ENCODE assay signal across 1 cellular context in the genomic region with DNA sequence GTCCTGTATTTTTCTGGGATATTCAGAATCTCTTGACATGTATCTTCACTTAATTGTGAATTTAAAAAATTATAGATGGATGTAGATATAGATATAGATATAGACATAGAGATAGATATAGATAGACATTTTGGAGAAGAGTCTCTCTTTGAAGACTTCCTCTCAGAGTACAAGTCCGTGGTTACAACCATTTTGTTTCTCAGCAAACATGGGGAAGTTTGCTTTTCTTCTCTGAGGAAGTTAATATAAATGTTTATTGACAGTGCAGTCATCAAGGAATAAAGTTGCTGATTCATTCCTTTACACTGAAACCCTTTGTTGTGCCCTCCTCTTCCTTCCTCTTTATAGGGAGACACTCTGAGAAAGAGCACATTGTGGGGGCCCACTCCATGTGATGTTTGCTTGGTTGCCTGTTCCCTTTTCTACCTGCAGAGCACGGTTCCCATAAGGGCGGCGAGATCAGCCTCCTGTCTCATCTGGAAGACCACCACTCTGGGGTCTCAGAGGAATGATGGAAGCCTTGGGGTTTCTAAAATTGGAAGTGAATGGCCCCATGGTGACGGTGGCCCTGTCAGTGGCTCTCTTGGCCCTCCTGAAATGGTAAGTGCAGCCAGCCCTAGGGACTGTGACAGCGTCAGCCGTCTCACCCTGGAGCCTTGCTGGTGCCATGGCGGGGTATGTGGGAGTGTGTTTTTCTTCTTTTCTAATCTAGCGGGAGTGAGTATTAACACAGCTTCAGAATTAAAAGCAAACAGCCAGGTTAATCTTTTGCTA.
A peak's percentile ranks its signal among the peaks of the same experiment; 100 is the strongest.
TF ChIP-seq lines count a peak whose summit lies in the region.

A gene (plus strand): TSS at position 385 of the 774 bp plus-strand sequence. CDS start 127 bp downstream, at position 512.

TF ChIP-seq in K562, 482 proteins besides CTCF, POLR2A, EP300 and RAD21 (continued from another document and continues in another):
- TF ChIP-seq, protein P1, sequence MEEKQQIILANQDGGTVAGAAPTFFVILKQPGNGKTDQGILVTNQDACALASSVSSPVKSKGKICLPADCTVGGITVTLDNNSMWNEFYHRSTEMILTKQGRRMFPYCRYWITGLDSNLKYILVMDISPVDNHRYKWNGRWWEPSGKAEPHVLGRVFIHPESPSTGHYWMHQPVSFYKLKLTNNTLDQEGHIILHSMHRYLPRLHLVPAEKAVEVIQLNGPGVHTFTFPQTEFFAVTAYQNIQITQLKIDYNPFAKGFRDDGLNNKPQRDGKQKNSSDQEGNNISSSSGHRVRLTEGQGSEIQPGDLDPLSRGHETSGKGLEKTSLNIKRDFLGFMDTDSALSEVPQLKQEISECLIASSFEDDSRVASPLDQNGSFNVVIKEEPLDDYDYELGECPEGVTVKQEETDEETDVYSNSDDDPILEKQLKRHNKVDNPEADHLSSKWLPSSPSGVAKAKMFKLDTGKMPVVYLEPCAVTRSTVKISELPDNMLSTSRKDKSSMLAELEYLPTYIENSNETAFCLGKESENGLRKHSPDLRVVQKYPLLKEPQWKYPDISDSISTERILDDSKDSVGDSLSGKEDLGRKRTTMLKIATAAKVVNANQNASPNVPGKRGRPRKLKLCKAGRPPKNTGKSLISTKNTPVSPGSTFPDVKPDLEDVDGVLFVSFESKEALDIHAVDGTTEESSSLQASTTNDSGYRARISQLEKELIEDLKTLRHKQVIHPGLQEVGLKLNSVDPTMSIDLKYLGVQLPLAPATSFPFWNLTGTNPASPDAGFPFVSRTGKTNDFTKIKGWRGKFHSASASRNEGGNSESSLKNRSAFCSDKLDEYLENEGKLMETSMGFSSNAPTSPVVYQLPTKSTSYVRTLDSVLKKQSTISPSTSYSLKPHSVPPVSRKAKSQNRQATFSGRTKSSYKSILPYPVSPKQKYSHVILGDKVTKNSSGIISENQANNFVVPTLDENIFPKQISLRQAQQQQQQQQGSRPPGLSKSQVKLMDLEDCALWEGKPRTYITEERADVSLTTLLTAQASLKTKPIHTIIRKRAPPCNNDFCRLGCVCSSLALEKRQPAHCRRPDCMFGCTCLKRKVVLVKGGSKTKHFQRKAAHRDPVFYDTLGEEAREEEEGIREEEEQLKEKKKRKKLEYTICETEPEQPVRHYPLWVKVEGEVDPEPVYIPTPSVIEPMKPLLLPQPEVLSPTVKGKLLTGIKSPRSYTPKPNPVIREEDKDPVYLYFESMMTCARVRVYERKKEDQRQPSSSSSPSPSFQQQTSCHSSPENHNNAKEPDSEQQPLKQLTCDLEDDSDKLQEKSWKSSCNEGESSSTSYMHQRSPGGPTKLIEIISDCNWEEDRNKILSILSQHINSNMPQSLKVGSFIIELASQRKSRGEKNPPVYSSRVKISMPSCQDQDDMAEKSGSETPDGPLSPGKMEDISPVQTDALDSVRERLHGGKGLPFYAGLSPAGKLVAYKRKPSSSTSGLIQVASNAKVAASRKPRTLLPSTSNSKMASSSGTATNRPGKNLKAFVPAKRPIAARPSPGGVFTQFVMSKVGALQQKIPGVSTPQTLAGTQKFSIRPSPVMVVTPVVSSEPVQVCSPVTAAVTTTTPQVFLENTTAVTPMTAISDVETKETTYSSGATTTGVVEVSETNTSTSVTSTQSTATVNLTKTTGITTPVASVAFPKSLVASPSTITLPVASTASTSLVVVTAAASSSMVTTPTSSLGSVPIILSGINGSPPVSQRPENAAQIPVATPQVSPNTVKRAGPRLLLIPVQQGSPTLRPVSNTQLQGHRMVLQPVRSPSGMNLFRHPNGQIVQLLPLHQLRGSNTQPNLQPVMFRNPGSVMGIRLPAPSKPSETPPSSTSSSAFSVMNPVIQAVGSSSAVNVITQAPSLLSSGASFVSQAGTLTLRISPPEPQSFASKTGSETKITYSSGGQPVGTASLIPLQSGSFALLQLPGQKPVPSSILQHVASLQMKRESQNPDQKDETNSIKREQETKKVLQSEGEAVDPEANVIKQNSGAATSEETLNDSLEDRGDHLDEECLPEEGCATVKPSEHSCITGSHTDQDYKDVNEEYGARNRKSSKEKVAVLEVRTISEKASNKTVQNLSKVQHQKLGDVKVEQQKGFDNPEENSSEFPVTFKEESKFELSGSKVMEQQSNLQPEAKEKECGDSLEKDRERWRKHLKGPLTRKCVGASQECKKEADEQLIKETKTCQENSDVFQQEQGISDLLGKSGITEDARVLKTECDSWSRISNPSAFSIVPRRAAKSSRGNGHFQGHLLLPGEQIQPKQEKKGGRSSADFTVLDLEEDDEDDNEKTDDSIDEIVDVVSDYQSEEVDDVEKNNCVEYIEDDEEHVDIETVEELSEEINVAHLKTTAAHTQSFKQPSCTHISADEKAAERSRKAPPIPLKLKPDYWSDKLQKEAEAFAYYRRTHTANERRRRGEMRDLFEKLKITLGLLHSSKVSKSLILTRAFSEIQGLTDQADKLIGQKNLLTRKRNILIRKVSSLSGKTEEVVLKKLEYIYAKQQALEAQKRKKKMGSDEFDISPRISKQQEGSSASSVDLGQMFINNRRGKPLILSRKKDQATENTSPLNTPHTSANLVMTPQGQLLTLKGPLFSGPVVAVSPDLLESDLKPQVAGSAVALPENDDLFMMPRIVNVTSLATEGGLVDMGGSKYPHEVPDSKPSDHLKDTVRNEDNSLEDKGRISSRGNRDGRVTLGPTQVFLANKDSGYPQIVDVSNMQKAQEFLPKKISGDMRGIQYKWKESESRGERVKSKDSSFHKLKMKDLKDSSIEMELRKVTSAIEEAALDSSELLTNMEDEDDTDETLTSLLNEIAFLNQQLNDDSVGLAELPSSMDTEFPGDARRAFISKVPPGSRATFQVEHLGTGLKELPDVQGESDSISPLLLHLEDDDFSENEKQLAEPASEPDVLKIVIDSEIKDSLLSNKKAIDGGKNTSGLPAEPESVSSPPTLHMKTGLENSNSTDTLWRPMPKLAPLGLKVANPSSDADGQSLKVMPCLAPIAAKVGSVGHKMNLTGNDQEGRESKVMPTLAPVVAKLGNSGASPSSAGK (IDR thresholded peaks at IDR 0.05): peak; percentile 88
- no peak for TF ChIP-seq NR2C1 (IDR thresholded peaks at IDR 0.05)
- TF ChIP-seq NR2C1 (tag; IDR thresholded peaks at IDR 0.05): 0 out of 2 replicates have a peak, but pooled peaks have one; percentile 7
- no peak for TF ChIP-seq MYNN (IDR thresholded peaks at IDR 0.05)
- no peak for TF ChIP-seq MYNN (CRISPR knock-in tag; IDR thresholded peaks at IDR 0.05)
- no peak for TF ChIP-seq TBP (optimal IDR thresholded peaks at IDR 0.05; ENCODE audit: low read depth, low read length)
- TF ChIP-seq ZBTB7A (IDR thresholded peaks at IDR 0.05; ENCODE audit: borderline replicate concordance, control insufficient read depth, low read depth, low read length): no peak
- TF ChIP-seq, protein P2, sequence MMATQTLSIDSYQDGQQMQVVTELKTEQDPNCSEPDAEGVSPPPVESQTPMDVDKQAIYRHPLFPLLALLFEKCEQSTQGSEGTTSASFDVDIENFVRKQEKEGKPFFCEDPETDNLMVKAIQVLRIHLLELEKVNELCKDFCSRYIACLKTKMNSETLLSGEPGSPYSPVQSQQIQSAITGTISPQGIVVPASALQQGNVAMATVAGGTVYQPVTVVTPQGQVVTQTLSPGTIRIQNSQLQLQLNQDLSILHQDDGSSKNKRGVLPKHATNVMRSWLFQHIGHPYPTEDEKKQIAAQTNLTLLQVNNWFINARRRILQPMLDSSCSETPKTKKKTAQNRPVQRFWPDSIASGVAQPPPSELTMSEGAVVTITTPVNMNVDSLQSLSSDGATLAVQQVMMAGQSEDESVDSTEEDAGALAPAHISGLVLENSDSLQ (IDR thresholded peaks at IDR 0.05): peak; percentile 48; the same call in 1 of the 2 replicates
- TF ChIP-seq RB1 (IDR thresholded peaks at IDR 0.05; ENCODE audit: low read depth): no peak
- TF ChIP-seq XRCC3 (IDR thresholded peaks at IDR 0.05): no peak
- no peak for TF ChIP-seq NCOA6 (IDR thresholded peaks at IDR 0.05)
- TF ChIP-seq, protein P3, sequence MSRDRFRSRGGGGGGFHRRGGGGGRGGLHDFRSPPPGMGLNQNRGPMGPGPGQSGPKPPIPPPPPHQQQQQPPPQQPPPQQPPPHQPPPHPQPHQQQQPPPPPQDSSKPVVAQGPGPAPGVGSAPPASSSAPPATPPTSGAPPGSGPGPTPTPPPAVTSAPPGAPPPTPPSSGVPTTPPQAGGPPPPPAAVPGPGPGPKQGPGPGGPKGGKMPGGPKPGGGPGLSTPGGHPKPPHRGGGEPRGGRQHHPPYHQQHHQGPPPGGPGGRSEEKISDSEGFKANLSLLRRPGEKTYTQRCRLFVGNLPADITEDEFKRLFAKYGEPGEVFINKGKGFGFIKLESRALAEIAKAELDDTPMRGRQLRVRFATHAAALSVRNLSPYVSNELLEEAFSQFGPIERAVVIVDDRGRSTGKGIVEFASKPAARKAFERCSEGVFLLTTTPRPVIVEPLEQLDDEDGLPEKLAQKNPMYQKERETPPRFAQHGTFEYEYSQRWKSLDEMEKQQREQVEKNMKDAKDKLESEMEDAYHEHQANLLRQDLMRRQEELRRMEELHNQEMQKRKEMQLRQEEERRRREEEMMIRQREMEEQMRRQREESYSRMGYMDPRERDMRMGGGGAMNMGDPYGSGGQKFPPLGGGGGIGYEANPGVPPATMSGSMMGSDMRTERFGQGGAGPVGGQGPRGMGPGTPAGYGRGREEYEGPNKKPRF (IDR thresholded peaks at IDR 0.05; ENCODE audit: low read depth, low read length): no peak
- TF ChIP-seq PHF8 (IDR thresholded peaks at IDR 0.05; ENCODE audit: borderline replicate concordance, low read length): peak; percentile 13; the same call in 1 of the 2 replicates
- no peak for TF ChIP-seq TOE1 (IDR thresholded peaks at IDR 0.05; ENCODE audit: borderline replicate concordance)
- TF ChIP-seq TOE1 (CRISPR knock-in tag; IDR thresholded peaks at IDR 0.05; ENCODE audit: borderline replicate concordance, low read depth): peak; percentile 89; the same call in 1 of the 2 replicates
- TF ChIP-seq, protein P4, sequence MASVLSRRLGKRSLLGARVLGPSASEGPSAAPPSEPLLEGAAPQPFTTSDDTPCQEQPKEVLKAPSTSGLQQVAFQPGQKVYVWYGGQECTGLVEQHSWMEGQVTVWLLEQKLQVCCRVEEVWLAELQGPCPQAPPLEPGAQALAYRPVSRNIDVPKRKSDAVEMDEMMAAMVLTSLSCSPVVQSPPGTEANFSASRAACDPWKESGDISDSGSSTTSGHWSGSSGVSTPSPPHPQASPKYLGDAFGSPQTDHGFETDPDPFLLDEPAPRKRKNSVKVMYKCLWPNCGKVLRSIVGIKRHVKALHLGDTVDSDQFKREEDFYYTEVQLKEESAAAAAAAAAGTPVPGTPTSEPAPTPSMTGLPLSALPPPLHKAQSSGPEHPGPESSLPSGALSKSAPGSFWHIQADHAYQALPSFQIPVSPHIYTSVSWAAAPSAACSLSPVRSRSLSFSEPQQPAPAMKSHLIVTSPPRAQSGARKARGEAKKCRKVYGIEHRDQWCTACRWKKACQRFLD (CRISPR knock-in tag; IDR thresholded peaks at IDR 0.05): no peak
- TF ChIP-seq, protein P5, sequence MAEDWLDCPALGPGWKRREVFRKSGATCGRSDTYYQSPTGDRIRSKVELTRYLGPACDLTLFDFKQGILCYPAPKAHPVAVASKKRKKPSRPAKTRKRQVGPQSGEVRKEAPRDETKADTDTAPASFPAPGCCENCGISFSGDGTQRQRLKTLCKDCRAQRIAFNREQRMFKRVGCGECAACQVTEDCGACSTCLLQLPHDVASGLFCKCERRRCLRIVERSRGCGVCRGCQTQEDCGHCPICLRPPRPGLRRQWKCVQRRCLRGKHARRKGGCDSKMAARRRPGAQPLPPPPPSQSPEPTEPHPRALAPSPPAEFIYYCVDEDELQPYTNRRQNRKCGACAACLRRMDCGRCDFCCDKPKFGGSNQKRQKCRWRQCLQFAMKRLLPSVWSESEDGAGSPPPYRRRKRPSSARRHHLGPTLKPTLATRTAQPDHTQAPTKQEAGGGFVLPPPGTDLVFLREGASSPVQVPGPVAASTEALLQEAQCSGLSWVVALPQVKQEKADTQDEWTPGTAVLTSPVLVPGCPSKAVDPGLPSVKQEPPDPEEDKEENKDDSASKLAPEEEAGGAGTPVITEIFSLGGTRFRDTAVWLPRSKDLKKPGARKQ (CRISPR knock-in tag; IDR thresholded peaks at IDR 0.05): no peak
- TF ChIP-seq, protein P6, sequence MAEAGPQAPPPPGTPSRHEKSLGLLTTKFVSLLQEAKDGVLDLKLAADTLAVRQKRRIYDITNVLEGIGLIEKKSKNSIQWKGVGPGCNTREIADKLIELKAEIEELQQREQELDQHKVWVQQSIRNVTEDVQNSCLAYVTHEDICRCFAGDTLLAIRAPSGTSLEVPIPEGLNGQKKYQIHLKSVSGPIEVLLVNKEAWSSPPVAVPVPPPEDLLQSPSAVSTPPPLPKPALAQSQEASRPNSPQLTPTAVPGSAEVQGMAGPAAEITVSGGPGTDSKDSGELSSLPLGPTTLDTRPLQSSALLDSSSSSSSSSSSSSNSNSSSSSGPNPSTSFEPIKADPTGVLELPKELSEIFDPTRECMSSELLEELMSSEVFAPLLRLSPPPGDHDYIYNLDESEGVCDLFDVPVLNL (CRISPR knock-in tag; IDR thresholded peaks at IDR 0.05; ENCODE audit: low read depth): no peak
- no peak for TF ChIP-seq NCOA1 (IDR thresholded peaks at IDR 0.05; ENCODE audit: low read depth)
- 0 out of 2 replicates have a peak, but pooled peaks have one; percentile 13 for TF ChIP-seq TEAD4 (IDR thresholded peaks at IDR 0.05; ENCODE audit: low read length)
- TF ChIP-seq TEAD4 (CRISPR knock-in tag; IDR thresholded peaks at IDR 0.05; ENCODE audit: borderline replicate concordance): peak; percentile 96
- TF ChIP-seq, protein P7, sequence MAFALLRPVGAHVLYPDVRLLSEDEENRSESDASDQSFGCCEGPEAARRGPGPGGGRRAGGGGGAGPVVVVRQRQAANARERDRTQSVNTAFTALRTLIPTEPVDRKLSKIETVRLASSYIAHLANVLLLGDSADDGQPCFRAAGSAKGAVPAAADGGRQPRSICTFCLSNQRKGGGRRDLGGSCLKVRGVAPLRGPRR (CRISPR knock-in tag; IDR thresholded peaks at IDR 0.05): no peak
- no peak for TF ChIP-seq ZNF586 (CRISPR knock-in tag; conservative IDR thresholded peaks at IDR 0.05)
- TF ChIP-seq ZEB2 (IDR thresholded peaks at IDR 0.05): no peak
- no peak for TF ChIP-seq MIER1 (IDR thresholded peaks at IDR 0.05; ENCODE audit: low read depth)
- TF ChIP-seq ARID2 (IDR thresholded peaks at IDR 0.05): no peak
- no peak for TF ChIP-seq RNF2 (IDR thresholded peaks at IDR 0.05)
- TF ChIP-seq ZZZ3 (IDR thresholded peaks at IDR 0.05): no peak
- peak; percentile 53; the same call in 1 of the 2 replicates for TF ChIP-seq ZNF143 (CRISPR knock-in tag; IDR thresholded peaks at IDR 0.05)
- 0 out of 2 replicates have a peak, but pooled peaks have one; percentile 46 for TF ChIP-seq DMBX1 (CRISPR knock-in tag; IDR thresholded peaks at IDR 0.05; ENCODE audit: borderline replicate concordance)
- TF ChIP-seq KDM5B (IDR thresholded peaks at IDR 0.05; ENCODE audit: insufficient replicate concordance, low read depth, low read length): peak; percentile 6
- TF ChIP-seq LCOR (CRISPR knock-in tag; IDR thresholded peaks at IDR 0.05): no peak
- no peak for TF ChIP-seq SRF (CRISPR knock-in tag; IDR thresholded peaks at IDR 0.05)
- no peak for TF ChIP-seq PRPF4 (IDR thresholded peaks at IDR 0.05; ENCODE audit: insufficient read depth, low read depth, low read length, poor library complexity, severe bottlenecking)
- TF ChIP-seq ZBED1 (IDR thresholded peaks at IDR 0.05): no peak
- no peak for TF ChIP-seq TRIM28 (IDR thresholded peaks at IDR 0.05)
- TF ChIP-seq MEF2D (tag; conservative IDR thresholded peaks at IDR 0.05; ENCODE audit: low read depth): peak; percentile 48; the same call in 1 of the 2 replicates
